In the genomic region with DNA sequence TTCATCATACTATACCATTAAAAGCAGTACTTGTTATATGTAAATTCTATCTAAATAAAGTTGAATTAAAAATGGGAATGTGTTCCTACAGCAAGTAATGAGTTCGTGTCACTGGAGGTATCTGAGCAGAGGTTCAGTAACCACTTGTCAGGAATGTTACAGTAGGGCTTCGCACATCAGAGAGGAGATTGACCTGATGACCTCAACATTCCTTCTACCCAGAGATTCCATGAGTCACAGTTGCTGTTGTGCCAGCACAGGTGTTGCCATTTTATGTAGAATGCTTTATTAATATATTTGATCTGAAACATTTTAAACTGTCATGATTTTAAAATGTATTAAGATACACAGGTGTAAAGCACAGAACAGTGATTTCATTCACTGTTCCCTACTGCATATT, we compare ENCODE assay signal across 2 cellular contexts.
TF ChIP-seq lines count a peak whose summit lies in the region.

No MANE protein-coding gene starts in this region.

TF ChIP-seq in GM23338, 12 proteins besides CTCF, POLR2A, EP300 and RAD21:
- 0 out of 2 replicates have a peak, but pooled peaks have one; percentile 37 for TF ChIP-seq CREB1 (CRISPR knock-in tag; IDR thresholded peaks at IDR 0.05; ENCODE audit: low read depth)
- TF ChIP-seq EZH2 (IDR thresholded peaks at IDR 0.05; ENCODE audit: low read depth, unreplicated experiment) = no peak

TF ChIP-seq in endothelial cell of umbilical vein, 7 proteins besides CTCF, POLR2A, EP300 and RAD21:
- TF ChIP-seq POLR2AphosphoS5 (IDR thresholded peaks at IDR 0.05; ENCODE audit: insufficient read depth, low read depth, low read length) = no peak
- TF ChIP-seq JUN (IDR thresholded peaks at IDR 0.05; ENCODE audit: borderline replicate concordance, insufficient read depth, insufficient read length, low read depth) = peak; percentile 59
- no peak for TF ChIP-seq MYC (IDR thresholded peaks at IDR 0.05; ENCODE audit: low read depth, low read length)
- TF ChIP-seq FOS (IDR thresholded peaks at IDR 0.05; ENCODE audit: borderline replicate concordance, insufficient read depth, low read length) = peak; percentile 6
